In genomic region chr1:53967409-53968124, GRCh38 we compare ENCODE assay signal across 29 cellular contexts. TPM values are rescaled to one million over a fixed set of nuclear protein-coding genes. Genes with fewer than 3 reads are reported as not detected.
DNase-seq lines count a peak whose midpoint lies in the region; ATAC-seq and TF ChIP-seq lines count a peak whose summit lies in the region.
"Had no signal": no experiment of that assay in that cellular context is flagged by ENCODE, and none has a peak within 500 bp of the region (broad histone marks: within the 10 kb centered on the region; RNA-seq: fewer than 3 reads in every experiment).

No MANE protein-coding gene starts in this region.

- H3K9me3 Mint-ChIP-seq in glutamatergic neuron (ENCODE audit: unreplicated experiment) (no peaks in the 10 kb centered on the region), type B pancreatic cell (no peaks in the 10 kb centered on the region)
- H3K9me3 Mint-ChIP-seq: activated naive CD8-positive, alpha-beta T cell treated with anti-CD3 and anti-CD28 coated beads, Interleukin-2, amount 50 U/mL, for 24 hours; activated T-cell treated with anti-CD3 and anti-CD28 coated beads, Interleukin-2, amount 50 U/mL, for 4 hours; central memory CD8-positive, alpha-beta T cell; natural killer cell treated with Interleukin-12 subunit alpha and Interleukin-12 subunit beta and Interleukin-15 and Interleukin-18, amount 100 ng/mL, for 72 hours; T-helper 1 cell treated with Interleukin-12 subunit alpha and Interleukin-12 subunit beta and Interleukin-4 antibody, amounts not matched to agents 30 μg/mL and 1 μg/mL, for 36 hours had no signal

- H3K4me3 ChIP-seq in right atrium auricular region (no peak overlapping the region), Panc1 (ENCODE audit: low read depth in 2 of 2, low read length in 2 of 2) (no peak overlapping the region)
- H3K4me3 ChIP-seq: BLaER1, mucosa of descending colon, pancreas, upper lobe of left lung had no signal

- H3K9me3 ChIP-seq in right atrium auricular region (no peaks in the 10 kb centered on the region), Panc1 (ENCODE audit: control insufficient read depth, insufficient read depth, low read depth, low read length) (no peaks in the 10 kb centered on the region)
- H3K9me3 ChIP-seq: BLaER1, mucosa of descending colon, pancreas, SK-N-SH, upper lobe of left lung had no signal

- BruUV-seq in Panc1 (replicated peaks; lab: Mats Ljungman, UMichigan), result no TSS peak

- H3K27ac ChIP-seq in right atrium auricular region, result peak overlapping the region in 1 of 2 donors; percentile 43
- H3K27ac ChIP-seq in Panc1 (ENCODE audit: low read length), result no peak overlapping the region
- H3K27ac ChIP-seq: BLaER1, pancreas, upper lobe of left lung had no signal

- POLR2A ChIA-PET in Panc1 (lab: Charles Lee), result no interaction called here

- H3K27ac Mint-ChIP-seq in glutamatergic neuron (ENCODE audit: unreplicated experiment) (peak overlapping the region; percentile 75), type B pancreatic cell (peak overlapping the region; percentile 2)
- H3K27ac Mint-ChIP-seq: activated CD4-positive, alpha-beta T cell treated with anti-CD3 and anti-CD28 coated beads for 36 hours; activated naive CD8-positive, alpha-beta T cell treated with anti-CD3 and anti-CD28 coated beads, Interleukin-2, amount 50 U/mL, for 24 hours; natural killer cell treated with Interleukin-12 subunit alpha and Interleukin-12 subunit beta and Interleukin-15 and Interleukin-18, amount 100 ng/mL, for 72 hours; T-helper 1 cell treated with Interleukin-12 subunit alpha and Interleukin-12 subunit beta and Interleukin-4 antibody, amounts not matched to agents 30 μg/mL and 1 μg/mL, for 36 hours had no signal

- no peaks in the 10 kb centered on the region for H3K27me3 ChIP-seq in right atrium auricular region
- no peaks in the 10 kb centered on the region for H3K27me3 ChIP-seq in Panc1 (ENCODE audit: control insufficient read depth, insufficient read depth, low read length)
- H3K27me3 ChIP-seq: BLaER1, pancreas, upper lobe of left lung had no signal

- in situ Hi-C loops in Panc1 (cut with HindIII; ENCODE audit: low pct_unique_long_range_greater_than_20kb, low sequenced_read_pairs), result no loop called here

- H3K36me3 Mint-ChIP-seq in glutamatergic neuron (ENCODE audit: unreplicated experiment), result peaks cover 3% of the 10 kb centered on the region
- peaks cover 24% of the 10 kb centered on the region for H3K36me3 Mint-ChIP-seq in type B pancreatic cell

- H3K4me1 Mint-ChIP-seq in glutamatergic neuron (ENCODE audit: low read depth, unreplicated experiment), result peaks cover 8% of the 10 kb centered on the region
- H3K4me1 Mint-ChIP-seq in type B pancreatic cell (ENCODE audit: unreplicated experiment), result peaks cover 4% of the 10 kb centered on the region
- H3K4me1 Mint-ChIP-seq: activated naive CD8-positive, alpha-beta T cell treated with anti-CD3 and anti-CD28 coated beads, Interleukin-2, amount 50 U/mL, for 24 hours; central memory CD8-positive, alpha-beta T cell had no signal

- DNase-seq in left cardiac atrium (no peak), right atrium auricular region (ENCODE audit: low spot score) (no peak), Panc1 (ENCODE audit: low read depth, low spot score) (no peak), glutamatergic neuron (no peak), type B pancreatic cell (ENCODE audit: extremely low spot score, unreplicated experiment) (no peak), HuH-7 (ENCODE audit: low spot score) (no peak), NCI-H1092 treated with DMSO at 0.1 percent for 48 hours (lab: John Stamatoyannopoulos, UW) (no peak)
- DNase-seq: activated CD4-positive, alpha-beta T cell treated with anti-CD3 and anti-CD28 coated beads for 36 hours; activated gamma-delta T cell treated with Interleukin-2 at 50 U/mL for 16 hours; activated naive CD8-positive, alpha-beta T cell treated with anti-CD3 and anti-CD28 coated beads, Interleukin-2, amount 50 U/mL, for 24 hours; activated T-cell treated with anti-CD3 and anti-CD28 coated beads, Interleukin-2, amount 50 U/mL, for 4 hours; COR-L47; HCEC 1CT; mucosa of descending colon; NCI-H1436; NCI-H2107; NCI-H446; pancreas; SK-N-SH; stimulated activated CD4-positive, alpha-beta T cell treated with anti-CD3 and anti-CD28 coated beads, Interleukin-4, amount 100 ng/mL, for 1 hour; upper lobe of left lung had no signal

- CTCF ChIA-PET in Panc1 (lab: Charles Lee), result no interaction called here

- H3K4me1 ChIP-seq in right atrium auricular region (no peaks in the 10 kb centered on the region), Panc1 (ENCODE audit: control insufficient read depth, insufficient read depth, low read length) (peaks cover 12% of the 10 kb centered on the region)
- H3K4me1 ChIP-seq: BLaER1, pancreas, upper lobe of left lung had no signal

- H3K36me3 ChIP-seq in right atrium auricular region, result peaks cover 65% of the 10 kb centered on the region
- H3K36me3 ChIP-seq in Panc1 (ENCODE audit: control insufficient read depth, insufficient read depth, low read length), result peaks cover 19% of the 10 kb centered on the region

- H3K27me3 Mint-ChIP-seq in glutamatergic neuron (ENCODE audit: unreplicated experiment) (peaks cover 4% of the 10 kb centered on the region), type B pancreatic cell (no peaks in the 10 kb centered on the region)
- H3K27me3 Mint-ChIP-seq: activated CD4-positive, alpha-beta T cell treated with anti-CD3 and anti-CD28 coated beads for 36 hours; activated naive CD8-positive, alpha-beta T cell treated with anti-CD3 and anti-CD28 coated beads, Interleukin-2, amount 50 U/mL, for 24 hours; central memory CD8-positive, alpha-beta T cell; natural killer cell treated with Interleukin-12 subunit alpha and Interleukin-12 subunit beta and Interleukin-15 and Interleukin-18, amount 100 ng/mL, for 72 hours had no signal

- intact Hi-C loops in left cardiac atrium (cut with DNase I) (no loop called here), Panc1 (cut with micrococcal nuclease; ENCODE audit: unreplicated experiment) (no loop called here)

- peak; percentile 34 to 63 for ATAC-seq in left cardiac atrium
- ATAC-seq in Panc1, result peak; percentile 45; the same call in 1 of the 2 replicates
- ATAC-seq: activated CD4-positive, alpha-beta T cell treated with anti-CD3 and anti-CD28 coated beads for 36 hours; activated naive CD8-positive, alpha-beta T cell treated with anti-CD3 and anti-CD28 coated beads, Interleukin-2, amount 50 U/mL, for 24 hours; activated T-cell treated with anti-CD3 and anti-CD28 coated beads, Interleukin-2, amount 50 U/mL, for 4 hours; natural killer cell treated with Interleukin-12 subunit alpha and Interleukin-12 subunit beta and Interleukin-15 and Interleukin-18, amount 100 ng/mL, for 72 hours had no signal

- H3K4me3 Mint-ChIP-seq in glutamatergic neuron (ENCODE audit: unreplicated experiment), result no peak overlapping the region
- H3K4me3 Mint-ChIP-seq in type B pancreatic cell, result no peak overlapping the region
- H3K4me3 Mint-ChIP-seq: activated CD4-positive, alpha-beta T cell treated with anti-CD3 and anti-CD28 coated beads for 36 hours; activated naive CD8-positive, alpha-beta T cell treated with anti-CD3 and anti-CD28 coated beads, Interleukin-2, amount 50 U/mL, for 24 hours; activated T-cell treated with anti-CD3 and anti-CD28 coated beads, Interleukin-2, amount 50 U/mL, for 4 hours; central memory CD8-positive, alpha-beta T cell; natural killer cell treated with Interleukin-12 subunit alpha and Interleukin-12 subunit beta and Interleukin-15 and Interleukin-18, amount 100 ng/mL, for 72 hours; T-helper 1 cell treated with Interleukin-12 subunit alpha and Interleukin-12 subunit beta and Interleukin-4 antibody, amounts not matched to agents 30 μg/mL and 1 μg/mL, for 36 hours had no signal

- TF ChIP-seq CTCF in right atrium auricular region (IDR thresholded peaks at IDR 0.05) (no peak), Panc1 (IDR thresholded peaks at IDR 0.05) (0 out of 2 replicates have a peak, but pooled peaks have one; percentile 26), glutamatergic neuron (IDR thresholded peaks at IDR 0.05; ENCODE audit: partially characterized antibody, unreplicated experiment) (no peak), type B pancreatic cell (conservative IDR thresholded peaks at IDR 0.05) (no peak)

RNA-seq across cellular contexts. Expression of gene LRRC42, which starts 21.4 kb away (rescaled TPM):
- 10 to 100 TPM; 13.5 to 17.9 TPM for total RNA-seq in left cardiac atrium
- total RNA-seq in right atrium auricular region, result 10 to 100 TPM; 10.5 to 10.6 TPM
- total RNA-seq in Panc1 (2021; ENCODE audit: unreplicated experiment), result 41.0 TPM
- polyA plus RNA-seq in Panc1 (2012; ENCODE audit: insufficient read length), result 41.3 TPM
- 37.5 TPM for total RNA-seq in glutamatergic neuron (ENCODE audit: unreplicated experiment)
- total RNA-seq in type B pancreatic cell (ENCODE audit: low replicate concordance), result 50.1 and 52.9 TPM in 2 replicates

RNA-seq across cellular contexts. Expression of gene IFT25, which starts 22.1 kb away (rescaled TPM):
- total RNA-seq in left cardiac atrium (10 to 100 TPM; 15.1 to 16.6 TPM), right atrium auricular region (10 to 100 TPM in 1 of 2 donors, 1 to 10 TPM in 1; 6.5 to 10.1 TPM), Panc1 (2021; ENCODE audit: unreplicated experiment) (42.9 TPM), glutamatergic neuron (ENCODE audit: unreplicated experiment) (11.3 TPM), type B pancreatic cell (ENCODE audit: low replicate concordance) (21.2 and 41.2 TPM in 2 replicates)
- polyA plus RNA-seq in Panc1 (2012; ENCODE audit: insufficient read length), result 20.1 TPM

RNA-seq across cellular contexts. Expression of gene LDLRAD1, which starts 50.4 kb away (rescaled TPM):
- total RNA-seq in left cardiac atrium (not detected), right atrium auricular region (not detected), Panc1 (2021; ENCODE audit: unreplicated experiment) (not detected), glutamatergic neuron (ENCODE audit: unreplicated experiment) (not detected), type B pancreatic cell (ENCODE audit: low replicate concordance) (1.3 and 1.5 TPM in 2 replicates)
- not detected for polyA plus RNA-seq in Panc1 (2012; ENCODE audit: insufficient read length)
- total RNA-seq: activated CD4-positive, alpha-beta T cell treated with anti-CD3 and anti-CD28 coated beads for 36 hours; activated CD8-positive, alpha-beta memory T cell treated with anti-CD3 and anti-CD28 coated beads for 36 hours; activated T-cell treated with anti-CD3 and anti-CD28 coated beads, Interleukin-2, amount 50 U/mL, for 4 hours; HT1080; liver; natural killer cell treated with Interleukin-12 subunit alpha and Interleukin-12 subunit beta and Interleukin-15 and Interleukin-18, amount 100 ng/mL, for 72 hours had no signal
- polyA plus RNA-seq: AG04450, liver, SK-N-SH had no signal
